In genomic region chr1:232226197-232226681, GRCh38 we compare ENCODE assay signal across 8 cellular contexts.
A peak's percentile ranks its signal among the peaks of the same experiment; 100 is the strongest.
DNase-seq lines count a peak whose midpoint lies in the region; ATAC-seq and TF ChIP-seq lines count a peak whose summit lies in the region.

No MANE protein-coding gene starts in this region.

- H3K27ac Mint-ChIP-seq in T-helper 2 cell treated with Interferon-gamma antibody and Interleukin-4, amounts not matched to agents 5 μg/mL and 100 μg/mL, for 36 hours, result peak overlapping the region; percentile 13

- H2AFZ ChIP-seq in HCT116 (ENCODE audit: low read depth, low read length, poor library complexity, severe bottlenecking), result no peak overlapping the region

- peak overlapping the region; percentile 21 for H3K4me3 Mint-ChIP-seq in T-helper 2 cell treated with Interferon-gamma antibody and Interleukin-4, amounts not matched to agents 5 μg/mL and 100 μg/mL, for 36 hours

- peak overlapping the region; percentile 3; the same call in 1 of the 2 replicates for H3K4me2 ChIP-seq in HCT116 (ENCODE audit: low read length)

- TF ChIP-seq POLR2A in HCT116 (IDR thresholded peaks at IDR 0.05; ENCODE audit: borderline replicate concordance, extremely low read depth, insufficient read depth, insufficient read length), result no peak

- DNase-seq in AG20443 (ENCODE audit: low spot score) (peak; percentile 69), HCT116 (ENCODE audit: low read depth, low spot score) (no peak), hepatic stellate cell (ENCODE audit: low spot score) (peak; percentile 8), medulla oblongata (ENCODE audit: extremely low spot score) (no peak)
- peak; percentile 6 for DNase-seq in T-helper 2 cell treated with Interferon-gamma antibody and Interleukin-4, amounts not matched to agents 5 μg/mL and 100 μg/mL, for 36 hours (ENCODE audit: low spot score)
- DNase-seq in effector CD8-positive, alpha-beta T cell (lab: John Stamatoyannopoulos, UW), result no peak

- intact Hi-C loops in HCT116 (cut with micrococcal nuclease), result no loop called here

- no peak for TF ChIP-seq RAD21 in HCT116 (IDR thresholded peaks at IDR 0.05; ENCODE audit: low read depth)

- RAD21 ChIA-PET in HCT116 (lab: Charles Lee; ENCODE audit: low non-redundant PET in 1 of 2, low total read pairs in 2 of 2, uncharacterized antibody in 2 of 2, unreplicated experiment in 2 of 2), result no interaction called here

- BruUV-seq in HCT116 (replicated peaks; lab: Mats Ljungman, UMichigan), result no TSS peak

- no peak overlapping the region for H3K4me3 ChIP-seq in HCT116 (replicated peaks in 1 of 2; ENCODE audit: low read depth in 1 of 2, low read length in 2 of 2)

- no peaks in the 10 kb centered on the region for H3K36me3 ChIP-seq in HCT116 (ENCODE audit: control insufficient read depth in 1 of 2, insufficient read depth in 2 of 2, low read length in 2 of 2)

- no peak overlapping the region for H3K27ac ChIP-seq in HCT116 (ENCODE audit: low read depth, low read length)

- peaks cover 7% of the 10 kb centered on the region for H3K4me1 Mint-ChIP-seq in T-helper 2 cell treated with Interferon-gamma antibody and Interleukin-4, amounts not matched to agents 5 μg/mL and 100 μg/mL, for 36 hours (ENCODE audit: low read depth)

- CTCF ChIA-PET in HCT116 (lab: Charles Lee), result interaction anchor here (0.7 kb wide), 1 partner anchor 179 kb away, joined by 3 read pairs; no protein-coding TSS in a partner anchor

- peaks cover 4% of the 10 kb centered on the region for H3K27me3 Mint-ChIP-seq in T-helper 2 cell treated with Interferon-gamma antibody and Interleukin-4, amounts not matched to agents 5 μg/mL and 100 μg/mL, for 36 hours (ENCODE audit: low read depth)

- H3K9me3 Mint-ChIP-seq in T-helper 2 cell treated with Interferon-gamma antibody and Interleukin-4, amounts not matched to agents 5 μg/mL and 100 μg/mL, for 36 hours, result no peaks in the 10 kb centered on the region

- no peaks in the 10 kb centered on the region for H3K79me2 ChIP-seq in HCT116 (ENCODE audit: insufficient read depth, low read length)

- H3K36me3 Mint-ChIP-seq in T-helper 2 cell treated with Interferon-gamma antibody and Interleukin-4, amounts not matched to agents 5 μg/mL and 100 μg/mL, for 36 hours (ENCODE audit: low read depth), result no peaks in the 10 kb centered on the region

- H3K4me1 ChIP-seq in HCT116 (ENCODE audit: control insufficient read depth in 1 of 2, insufficient read depth in 2 of 2, low read length in 2 of 2), result peaks cover 0 to 10% of the 10 kb centered on the region in 2 experiments; a peak in 1 of 4 replicates

- no peaks in the 10 kb centered on the region for H4K20me1 ChIP-seq in HCT116 (ENCODE audit: insufficient read depth)

- H3K9me2 ChIP-seq in HCT116 (ENCODE audit: insufficient read depth), result no peaks in the 10 kb centered on the region

- H3K27me3 ChIP-seq in HCT116 (ENCODE audit: insufficient read depth, low read length), result no peaks in the 10 kb centered on the region

- H3K9me3 ChIP-seq in HCT116 (ENCODE audit: control insufficient read depth in 1 of 2, insufficient read depth in 1 of 2, low read depth in 1 of 2, low read length in 2 of 2), result no peaks in the 10 kb centered on the region

- ATAC-seq in HCT116, result no peak
- ATAC-seq in GM18502 (IDR thresholded peaks at IDR 0.05; ENCODE audit: poor library complexity, unreplicated experiment), result no peak
- no peak for ATAC-seq in HG03571 (IDR thresholded peaks at IDR 0.05; ENCODE audit: unreplicated experiment)

- no peak for TF ChIP-seq CTCF in HCT116 (IDR thresholded peaks at IDR 0.05 in 2 of 3, conservative IDR thresholded peaks at IDR 0.05 in 1 of 3; ENCODE audit: borderline replicate concordance in 1 of 3, insufficient read depth in 1 of 3, low read depth in 2 of 3, low read length in 2 of 3)

- POLR2A ChIA-PET in HCT116 (lab: Charles Lee), result interaction anchor here (0.6 kb wide), 1 partner anchor 344 kb away, joined by 5 read pairs; no protein-coding TSS in a partner anchor

- H3K9ac ChIP-seq in HCT116 (ENCODE audit: low read length), result no peak overlapping the region

TF ChIP-seq in HCT116, 20 proteins besides CTCF, POLR2A, EP300 and RAD21:
- TF ChIP-seq EZH2phosphoT487 (IDR thresholded peaks at IDR 0.05; ENCODE audit: borderline replicate concordance), result no peak
- no peak for TF ChIP-seq JUND (IDR thresholded peaks at IDR 0.05)
- TF ChIP-seq, protein P1, sequence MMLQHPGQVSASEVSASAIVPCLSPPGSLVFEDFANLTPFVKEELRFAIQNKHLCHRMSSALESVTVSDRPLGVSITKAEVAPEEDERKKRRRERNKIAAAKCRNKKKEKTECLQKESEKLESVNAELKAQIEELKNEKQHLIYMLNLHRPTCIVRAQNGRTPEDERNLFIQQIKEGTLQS (IDR thresholded peaks at IDR 0.05), result no peak
- TF ChIP-seq, protein P2, sequence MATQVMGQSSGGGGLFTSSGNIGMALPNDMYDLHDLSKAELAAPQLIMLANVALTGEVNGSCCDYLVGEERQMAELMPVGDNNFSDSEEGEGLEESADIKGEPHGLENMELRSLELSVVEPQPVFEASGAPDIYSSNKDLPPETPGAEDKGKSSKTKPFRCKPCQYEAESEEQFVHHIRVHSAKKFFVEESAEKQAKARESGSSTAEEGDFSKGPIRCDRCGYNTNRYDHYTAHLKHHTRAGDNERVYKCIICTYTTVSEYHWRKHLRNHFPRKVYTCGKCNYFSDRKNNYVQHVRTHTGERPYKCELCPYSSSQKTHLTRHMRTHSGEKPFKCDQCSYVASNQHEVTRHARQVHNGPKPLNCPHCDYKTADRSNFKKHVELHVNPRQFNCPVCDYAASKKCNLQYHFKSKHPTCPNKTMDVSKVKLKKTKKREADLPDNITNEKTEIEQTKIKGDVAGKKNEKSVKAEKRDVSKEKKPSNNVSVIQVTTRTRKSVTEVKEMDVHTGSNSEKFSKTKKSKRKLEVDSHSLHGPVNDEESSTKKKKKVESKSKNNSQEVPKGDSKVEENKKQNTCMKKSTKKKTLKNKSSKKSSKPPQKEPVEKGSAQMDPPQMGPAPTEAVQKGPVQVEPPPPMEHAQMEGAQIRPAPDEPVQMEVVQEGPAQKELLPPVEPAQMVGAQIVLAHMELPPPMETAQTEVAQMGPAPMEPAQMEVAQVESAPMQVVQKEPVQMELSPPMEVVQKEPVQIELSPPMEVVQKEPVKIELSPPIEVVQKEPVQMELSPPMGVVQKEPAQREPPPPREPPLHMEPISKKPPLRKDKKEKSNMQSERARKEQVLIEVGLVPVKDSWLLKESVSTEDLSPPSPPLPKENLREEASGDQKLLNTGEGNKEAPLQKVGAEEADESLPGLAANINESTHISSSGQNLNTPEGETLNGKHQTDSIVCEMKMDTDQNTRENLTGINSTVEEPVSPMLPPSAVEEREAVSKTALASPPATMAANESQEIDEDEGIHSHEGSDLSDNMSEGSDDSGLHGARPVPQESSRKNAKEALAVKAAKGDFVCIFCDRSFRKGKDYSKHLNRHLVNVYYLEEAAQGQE (IDR thresholded peaks at IDR 0.05; ENCODE audit: low read depth), result no peak
- no peak for TF ChIP-seq FOSL1 (IDR thresholded peaks at IDR 0.05; ENCODE audit: low read depth)
- TF ChIP-seq YY1 (IDR thresholded peaks at IDR 0.05; ENCODE audit: extremely low read depth, insufficient replicate concordance, low read depth, low read length), result no peak
- TF ChIP-seq SP1 (IDR thresholded peaks at IDR 0.05; ENCODE audit: low read depth), result no peak
- TF ChIP-seq CEBPB (IDR thresholded peaks at IDR 0.05; ENCODE audit: low read depth), result no peak
- TF ChIP-seq ELF1 (IDR thresholded peaks at IDR 0.05; ENCODE audit: borderline replicate concordance, low read depth), result no peak
- TF ChIP-seq, protein P3, sequence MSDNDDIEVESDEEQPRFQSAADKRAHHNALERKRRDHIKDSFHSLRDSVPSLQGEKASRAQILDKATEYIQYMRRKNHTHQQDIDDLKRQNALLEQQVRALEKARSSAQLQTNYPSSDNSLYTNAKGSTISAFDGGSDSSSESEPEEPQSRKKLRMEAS (IDR thresholded peaks at IDR 0.05), result no peak
- no peak for TF ChIP-seq SRF (IDR thresholded peaks at IDR 0.05; ENCODE audit: low read depth)
- no peak for TF ChIP-seq EGR1 (IDR thresholded peaks at IDR 0.05; ENCODE audit: low read depth)
- no peak for TF ChIP-seq ZNF274 (IDR thresholded peaks at IDR 0.05; ENCODE audit: low read depth, low read length)
- no peak for TF ChIP-seq ZBTB33 (IDR thresholded peaks at IDR 0.05; ENCODE audit: extremely low read depth, insufficient replicate concordance, low read length)
- TF ChIP-seq CBX3 (IDR thresholded peaks at IDR 0.05; ENCODE audit: low read depth), result no peak
- no peak for TF ChIP-seq SIN3A (IDR thresholded peaks at IDR 0.05; ENCODE audit: low read depth)
- no peak for TF ChIP-seq ZFX (IDR thresholded peaks at IDR 0.05)
- no peak for TF ChIP-seq POLR2AphosphoS5 (IDR thresholded peaks at IDR 0.05; ENCODE audit: low read depth, low read length)
TF ChIP-seq in HCT116: peak in this region for 0.

Comparison
In these comparisons a context has a peak if more than half of its experiments do, and no peak if none do; other contexts are left out.
1. DNase-seq: peak in AG20443 (single experiment), T-helper 2 cell treated with Interferon-gamma antibody and Interleukin-4, amounts not matched to agents 5 μg/mL and 100 μg/mL, for 36 hours (single experiment) and hepatic stellate cell (single experiment); none in HCT116 (single experiment), medulla oblongata (single experiment) and effector CD8-positive, alpha-beta T cell (single experiment).